1 cellular context compared by ENCODE assay signal in genomic region chr1:181104790-181105133, GRCh38.
A peak's percentile ranks its signal among the peaks of the same experiment; 100 is the strongest.
TF ChIP-seq lines count a peak whose summit lies in the region.

No MANE protein-coding gene starts in this region.

TF ChIP-seq in K562, 482 proteins besides CTCF, POLR2A, EP300 and RAD21 (continued from another document and continues in another):
- TF ChIP-seq THRB (CRISPR knock-in tag; conservative IDR thresholded peaks at IDR 0.05) (no peak), CHD7 (IDR thresholded peaks at IDR 0.05; ENCODE audit: low read depth, low read length) (no peak), TCF7L2 (IDR thresholded peaks at IDR 0.05; ENCODE audit: low read depth, low read length) (peak; percentile 14; the same call in 1 of the 2 replicates), NFRKB (IDR thresholded peaks at IDR 0.05; ENCODE audit: low read depth) (peak; percentile 87), ZNF212 (CRISPR knock-in tag; IDR thresholded peaks at IDR 0.05) (no peak), TEAD4 (IDR thresholded peaks at IDR 0.05; ENCODE audit: low read length) (no peak), TEAD4 (CRISPR knock-in tag; IDR thresholded peaks at IDR 0.05; ENCODE audit: borderline replicate concordance) (no peak), HES1 (IDR thresholded peaks at IDR 0.05; ENCODE audit: low read depth) (no peak), BDP1 (IDR thresholded peaks at IDR 0.05; ENCODE audit: insufficient read depth, insufficient read length) (no peak), RBM15 (IDR thresholded peaks at IDR 0.05; ENCODE audit: insufficient read depth, low read length) (no peak), MXD1 (CRISPR knock-in tag; IDR thresholded peaks at IDR 0.05; ENCODE audit: borderline replicate concordance, poor library complexity, severe bottlenecking) (no peak), TCFL5 (CRISPR knock-in tag; conservative IDR thresholded peaks at IDR 0.05) (no peak), ZNF668 (CRISPR knock-in tag; IDR thresholded peaks at IDR 0.05) (no peak), RAD51 (IDR thresholded peaks at IDR 0.05; ENCODE audit: borderline replicate concordance, low read depth) (no peak), KDM2B (CRISPR knock-in tag; IDR thresholded peaks at IDR 0.05) (no peak; the same call in 1 of the 2 replicates), ZNF407 (IDR thresholded peaks at IDR 0.05; ENCODE audit: low read depth) (no peak), NR2F6 (CRISPR knock-in tag; IDR thresholded peaks at IDR 0.05) (peak; percentile 31; the same call in 1 of the 2 replicates), ZNF134 (CRISPR knock-in tag; conservative IDR thresholded peaks at IDR 0.05) (no peak), SMC3 (conservative IDR thresholded peaks at IDR 0.05; ENCODE audit: insufficient read depth, low read depth, low read length) (no peak), DLX4 (CRISPR knock-in tag; IDR thresholded peaks at IDR 0.05) (no peak), BRD9 (IDR thresholded peaks at IDR 0.05; ENCODE audit: low read depth, partially characterized antibody) (peak; percentile 70), MLX (CRISPR knock-in tag; conservative IDR thresholded peaks at IDR 0.05) (no peak), TSHZ1 (CRISPR knock-in tag; IDR thresholded peaks at IDR 0.05) (no peak)
